10 cellular contexts compared by ENCODE assay signal in the genomic region with DNA sequence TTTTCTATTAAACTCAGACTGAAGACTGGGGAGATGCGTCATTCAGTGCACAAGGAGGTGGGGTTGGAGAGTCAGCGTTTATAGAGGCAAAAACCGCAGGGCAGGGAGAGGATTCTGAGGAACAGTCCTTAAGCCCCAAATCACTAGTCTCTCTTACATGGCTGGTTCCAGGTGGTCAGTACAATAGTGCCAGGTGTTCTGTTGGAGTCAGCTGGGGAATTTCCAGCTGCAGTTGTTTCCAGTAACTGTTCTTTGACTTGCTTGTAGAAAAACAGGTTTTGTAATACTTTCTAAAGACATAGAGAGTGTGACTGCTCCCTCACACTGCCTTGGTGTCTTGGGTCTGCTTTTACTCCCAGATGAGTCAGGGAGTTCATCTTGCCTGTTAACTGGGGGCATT.
DNase-seq lines count a peak whose midpoint lies in the region; ATAC-seq and FAIRE-seq lines count a peak whose summit lies in the region.
"Had no signal": no experiment of that assay in that cellular context is flagged by ENCODE, and none has a peak within 500 bp of the region (broad histone marks: within the 10 kb centered on the region; RNA-seq: fewer than 3 reads in every experiment).

No MANE protein-coding gene starts in this region.

- FAIRE-seq in urothelium cell line (lab: Jason Lieb, UNC): no peak

- H3K9me3 Mint-ChIP-seq in activated CD4-positive, alpha-beta T cell treated with anti-CD3 and anti-CD28 coated beads, Interleukin-2, amount 10 ng/mL, durations not matched to agents 7 days and 5 days: no peaks in the 10 kb centered on the region
- H3K9me3 Mint-ChIP-seq in natural killer cell treated with Interleukin-12 subunit alpha and Interleukin-12 subunit beta and Interleukin-15 and Interleukin-18, amount 100 ng/mL, for 72 hours: peaks cover 6% of the 10 kb centered on the region

- ATAC-seq in natural killer cell treated with Interleukin-12 subunit alpha and Interleukin-12 subunit beta and Interleukin-15 and Interleukin-18, amount 100 ng/mL, for 72 hours: no peak
- ATAC-seq in GM19328 (IDR thresholded peaks at IDR 0.05; ENCODE audit: unreplicated experiment): no peak

- DNase-seq in activated CD4-positive, alpha-beta T cell treated with anti-CD3 and anti-CD28 coated beads for 48 hours: peak; percentile 2
- DNase-seq in activated CD4-positive, alpha-beta T cell treated with anti-CD3 and anti-CD28 coated beads, Interleukin-2, amount 10 ng/mL, durations not matched to agents 7 days and 5 days: no peak
- peak; percentile 52 for DNase-seq in NCI-H510A treated with DMSO at 0.1 percent for 48 hours (lab: John Stamatoyannopoulos, UW)
- DNase-seq in epithelial cell of prostate (ENCODE audit: low read depth, low spot score): peak; percentile 93
- DNase-seq in urothelium cell line (ENCODE audit: low spot score): peak; percentile 44
- DNase-seq in NOMO-1 treated with dmso at 0.1 percent for 144 hours (lab: John Stamatoyannopoulos, UW; ENCODE audit: unreplicated experiment): no peak
- DNase-seq in natural killer cell treated with Interleukin-12 subunit alpha and Interleukin-12 subunit beta and Interleukin-15 and Interleukin-18, amount 100 ng/mL, for 72 hours (ENCODE audit: low spot score): no peak
- DNase-seq: substantia nigra had no signal

- H3K36me3 Mint-ChIP-seq in activated CD4-positive, alpha-beta T cell treated with anti-CD3 and anti-CD28 coated beads, Interleukin-2, amount 10 ng/mL, durations not matched to agents 7 days and 5 days (ENCODE audit: low read depth): no peaks in the 10 kb centered on the region
- no peaks in the 10 kb centered on the region for H3K36me3 Mint-ChIP-seq in natural killer cell treated with Interleukin-12 subunit alpha and Interleukin-12 subunit beta and Interleukin-15 and Interleukin-18, amount 100 ng/mL, for 72 hours

- no peak overlapping the region for H3K4me3 Mint-ChIP-seq in activated CD4-positive, alpha-beta T cell treated with anti-CD3 and anti-CD28 coated beads, Interleukin-2, amount 10 ng/mL, durations not matched to agents 7 days and 5 days
- no peak overlapping the region for H3K4me3 Mint-ChIP-seq in natural killer cell treated with Interleukin-12 subunit alpha and Interleukin-12 subunit beta and Interleukin-15 and Interleukin-18, amount 100 ng/mL, for 72 hours

- H3K4me1 Mint-ChIP-seq in activated CD4-positive, alpha-beta T cell treated with anti-CD3 and anti-CD28 coated beads, Interleukin-2, amount 10 ng/mL, durations not matched to agents 7 days and 5 days: no peaks in the 10 kb centered on the region
- no peaks in the 10 kb centered on the region for H3K4me1 Mint-ChIP-seq in natural killer cell treated with Interleukin-12 subunit alpha and Interleukin-12 subunit beta and Interleukin-15 and Interleukin-18, amount 100 ng/mL, for 72 hours (ENCODE audit: low read depth in 2 of 2)

- H3K27ac Mint-ChIP-seq in activated CD4-positive, alpha-beta T cell treated with anti-CD3 and anti-CD28 coated beads, Interleukin-2, amount 10 ng/mL, durations not matched to agents 7 days and 5 days: no peak overlapping the region
- H3K27ac Mint-ChIP-seq in natural killer cell treated with Interleukin-12 subunit alpha and Interleukin-12 subunit beta and Interleukin-15 and Interleukin-18, amount 100 ng/mL, for 72 hours: no peak overlapping the region

- no peaks in the 10 kb centered on the region for H3K27me3 Mint-ChIP-seq in activated CD4-positive, alpha-beta T cell treated with anti-CD3 and anti-CD28 coated beads, Interleukin-2, amount 10 ng/mL, durations not matched to agents 7 days and 5 days
- no peaks in the 10 kb centered on the region for H3K27me3 Mint-ChIP-seq in natural killer cell treated with Interleukin-12 subunit alpha and Interleukin-12 subunit beta and Interleukin-15 and Interleukin-18, amount 100 ng/mL, for 72 hours

- H3K27ac ChIP-seq in epithelial cell of prostate: peak overlapping the region; percentile 68
- H3K27ac ChIP-seq: parathyroid adenoma had no signal

- CTCF ChIA-PET in activated CD4-positive, alpha-beta T cell treated with anti-CD3 and anti-CD28 coated beads, Interleukin-2, amount 10 ng/mL, durations not matched to agents 7 days and 5 days (lab: Charles Lee): no interaction called here

- POLR2A ChIA-PET in activated CD4-positive, alpha-beta T cell treated with anti-CD3 and anti-CD28 coated beads, Interleukin-2, amount 10 ng/mL, durations not matched to agents 7 days and 5 days (lab: Charles Lee): no interaction called here

Comparison
In these comparisons a context has a peak if more than half of its experiments do, and no peak if none do; other contexts are left out.
1. DNase-seq: peak in activated CD4-positive, alpha-beta T cell treated with anti-CD3 and anti-CD28 coated beads for 48 hours (single experiment), NCI-H510A treated with DMSO at 0.1 percent for 48 hours (single experiment), epithelial cell of prostate (single experiment) and urothelium cell line (single experiment); none in activated CD4-positive, alpha-beta T cell treated with anti-CD3 and anti-CD28 coated beads, Interleukin-2, amount 10 ng/mL, durations not matched to agents 7 days and 5 days (single experiment), NOMO-1 treated with dmso at 0.1 percent for 144 hours (single experiment) and natural killer cell treated with Interleukin-12 subunit alpha and Interleukin-12 subunit beta and Interleukin-15 and Interleukin-18, amount 100 ng/mL, for 72 hours (single experiment).